ENCODE assay signal across 8 cellular contexts in the genomic region with DNA sequence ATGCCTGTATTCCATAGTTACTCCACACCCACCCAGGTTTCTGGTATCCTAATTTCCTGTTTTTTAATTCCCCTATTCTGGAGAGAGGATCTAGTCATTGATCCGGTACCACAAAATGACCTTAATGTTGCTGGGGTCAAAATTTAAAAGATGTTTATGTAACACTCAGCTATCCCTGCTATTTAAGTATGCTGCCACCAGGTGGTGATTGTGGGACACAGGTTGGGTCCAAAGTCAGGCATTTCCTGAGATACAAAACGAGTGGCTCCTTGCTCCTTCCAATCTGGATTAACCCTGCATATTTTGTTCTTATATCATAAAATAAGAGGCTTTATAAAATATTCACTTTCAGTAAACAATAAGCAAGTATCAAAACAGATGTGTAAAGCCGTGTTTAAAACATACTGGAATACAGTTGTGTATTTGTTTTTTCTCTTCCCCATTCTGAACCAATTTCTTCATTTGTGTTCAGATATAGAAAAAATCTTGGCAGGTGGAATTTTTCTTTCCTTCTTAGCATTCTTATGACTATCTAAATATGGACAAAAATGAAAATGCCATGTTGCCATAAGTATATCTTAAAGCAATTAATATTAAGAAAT. TPM values are rescaled to one million over a fixed set of nuclear protein-coding genes. Genes with fewer than 3 reads are reported as not detected.
A peak's percentile ranks its signal among the peaks of the same experiment; 100 is the strongest.
DNase-seq lines count a peak whose midpoint lies in the region; ATAC-seq and TF ChIP-seq lines count a peak whose summit lies in the region.

No MANE protein-coding gene starts in this region.

- WGBS in adrenal gland, 4 donors = 35 to 54% (median 42%) methylated on average over 3 of the region's 3 CpGs

- no peaks in the 10 kb centered on the region for H3K9me3 ChIP-seq in adrenal gland (replicated peaks in 1 of 3)

- H3K27me3 ChIP-seq in adrenal gland = peaks cover 13% of the 10 kb centered on the region

- H3K9me3 Mint-ChIP-seq in nephron progenitor cell = no peaks in the 10 kb centered on the region

- no peaks in the 10 kb centered on the region for H3K4me1 ChIP-seq in adrenal gland (replicated peaks in 1 of 2)

- TF ChIP-seq POLR2A in adrenal gland (IDR thresholded peaks at IDR 0.05) = no peak

- no peaks in the 10 kb centered on the region for H3K36me3 Mint-ChIP-seq in nephron progenitor cell (ENCODE audit: low read depth)

- H3K27ac Mint-ChIP-seq in nephron progenitor cell = no peak overlapping the region

- H3K27me3 Mint-ChIP-seq in nephron progenitor cell (ENCODE audit: low read depth, poor library complexity) = no peaks in the 10 kb centered on the region

- H3K4me1 Mint-ChIP-seq in nephron progenitor cell = peaks cover 16% of the 10 kb centered on the region

- intact Hi-C loops in adrenal gland (cut with DNase I) = no loop called here
- intact Hi-C loops in posterior vena cava (cut with DNase I) = no loop called here

- TF ChIP-seq CTCF in adrenal gland (IDR thresholded peaks at IDR 0.05) (peak in 4 of 6 experiments; percentile 7 to 46 (median 20)), nephron progenitor cell (IDR thresholded peaks at IDR 0.05) (peak; percentile 60)

- H3K27ac ChIP-seq in adrenal gland = no peak overlapping the region

- no peaks in the 10 kb centered on the region for H3K36me3 ChIP-seq in adrenal gland (replicated peaks in 1 of 2)

- ATAC-seq in HG03520 (IDR thresholded peaks at IDR 0.05; ENCODE audit: unreplicated experiment) = no peak
- no peak for ATAC-seq in GM21423 (IDR thresholded peaks at IDR 0.05; ENCODE audit: unreplicated experiment)

- DNase-seq in NCI-H748 (lab: John Stamatoyannopoulos, UW; ENCODE audit: unreplicated experiment) (peak; percentile 50), NCI-H748 treated with DMSO at 0.1 percent for 48 hours (lab: John Stamatoyannopoulos, UW) (no peak), Kasumi-1 (lab: John Stamatoyannopoulos, UW) (peak; percentile 0 to 17), adrenal gland (peak in 4 of 7 donors; percentile 5 to 22 (median 14)), nephron progenitor cell (peak; percentile 28), posterior vena cava (ENCODE audit: low spot score) (no peak)

- no peak overlapping the region for H3K4me3 ChIP-seq in adrenal gland

- H3K4me3 Mint-ChIP-seq in nephron progenitor cell = no peak overlapping the region

RNA-seq across cellular contexts. Expression of gene HS3ST4, which starts 16.3 kb away (rescaled TPM):
- total RNA-seq in adrenal gland = under 1 TPM in 1 of 8 donors, not detected in 7; 0.18 TPM
- polyA plus RNA-seq in adrenal gland = under 1 TPM in 1 of 3 donors, not detected in 2; 0.08 TPM
- not detected for total RNA-seq in posterior vena cava

Comparison
In these comparisons a context has a peak if more than half of its experiments do, and no peak if none do; other contexts are left out.
1. DNase-seq: peak in NCI-H748 (single experiment), Kasumi-1 (2 of 2), adrenal gland (4 of 7) and nephron progenitor cell (single experiment); none in NCI-H748 treated with DMSO at 0.1 percent for 48 hours (single experiment) and posterior vena cava (single experiment).